Comparison of ENCODE assay signal across 1 cellular context in genomic region chr10:97686962-97687784, GRCh38.
TF ChIP-seq lines count a peak whose summit lies in the region.

Gene AVPI1, minus strand, starts transcription at chr10:97687241. Its CDS starts 7,336 bp downstream, at chr10:97679905.

TF ChIP-seq in SK-N-SH, 30 proteins besides CTCF, POLR2A, EP300 and RAD21 (continued from another document):
- TF ChIP-seq REST (IDR thresholded peaks at IDR 0.05; ENCODE audit: low read depth, low read length) (no peak), FOXM1 (IDR thresholded peaks at IDR 0.05; ENCODE audit: low read depth) (no peak), GABPA (IDR thresholded peaks at IDR 0.05; ENCODE audit: low read depth) (no peak), IRF3 (IDR thresholded peaks at IDR 0.05; ENCODE audit: low read depth, low read length) (no peak), RFX5 (IDR thresholded peaks at IDR 0.05; ENCODE audit: low read length) (no peak; the same call in 1 of the 2 replicates), NRF1 (IDR thresholded peaks at IDR 0.05; ENCODE audit: low read depth, low read length) (no peak), MEF2A (IDR thresholded peaks at IDR 0.05; ENCODE audit: borderline replicate concordance, low read depth) (no peak), TAF1 (IDR thresholded peaks at IDR 0.05; ENCODE audit: borderline replicate concordance, low read depth, low read length) (peak; percentile 33; the same call in 1 of the 2 replicates), SMC3 (IDR thresholded peaks at IDR 0.05; ENCODE audit: low read depth, low read length) (no peak), EZH2phosphoT487 (IDR thresholded peaks at IDR 0.05; ENCODE audit: borderline replicate concordance, low read depth) (no peak)
TF ChIP-seq in SK-N-SH: peak in this region for 12.
